ENCODE assay signal across 19 cellular contexts in genomic region chr21:45889115-45889708, GRCh38.
DNase-seq lines count a peak whose midpoint lies in the region; ATAC-seq lines count a peak whose summit lies in the region.
"Had no signal": no experiment of that assay in that cellular context is flagged by ENCODE, and none has a peak within 500 bp of the region (broad histone marks: within the 10 kb centered on the region; RNA-seq: fewer than 3 reads in every experiment).

No MANE protein-coding gene starts in this region.

- no peak overlapping the region for H3K9ac ChIP-seq in mesenchymal stem cell (ENCODE audit: low read length)

- H3K27me3 ChIP-seq in mesenchymal stem cell (ENCODE audit: control insufficient read depth in 1 of 2, insufficient read depth in 1 of 2, low read length in 2 of 2): peaks cover 3 to 20% of the 10 kb centered on the region in 2 experiments
- no peaks in the 10 kb centered on the region for H3K27me3 ChIP-seq in aorta (ENCODE audit: control insufficient read depth in 1 of 2, insufficient read depth in 2 of 2, low read length in 1 of 2)
- H3K27me3 ChIP-seq: SJSA1, vagina had no signal

- peak overlapping the region; percentile 76 for H4K91ac ChIP-seq in mesenchymal stem cell (ENCODE audit: low read length)

- H2BK15ac ChIP-seq in mesenchymal stem cell (ENCODE audit: low read depth, poor library complexity, severe bottlenecking): no peak overlapping the region

- peak overlapping the region in 1 of 2 experiments; percentile 79 for H3K14ac ChIP-seq in mesenchymal stem cell (ENCODE audit: low read length in 2 of 2)

- DNase-seq in left cardiac atrium (peak; percentile 15), Right ventricle myocardium inferior (ENCODE audit: missing footprints) (no peak), NCI-H1092 treated with DMSO at 0.1 percent for 48 hours (lab: John Stamatoyannopoulos, UW) (peak; percentile 46), mesenchymal stem cell (no peak), aorta (peak; percentile 15 to 41), middle frontal gyrus (ENCODE audit: extremely low spot score, low spot score) (no peak), NCI-H1436 (lab: John Stamatoyannopoulos, UW) (no peak)
- DNase-seq: activated CD4-positive, CD25-positive, alpha-beta regulatory T cell treated with anti-CD3 and anti-CD28 coated beads, Interleukin-2, amount 50 U/mL, for 72 hours; activated naive CD4-positive, alpha-beta T cell treated with Interleukin-2 at 50 U/mL for 16 hours; NCI-H1105; NCI-H2029 treated with DMSO at 0.1 percent for 48 hours; NCI-H446 treated with DMSO at 0.1 percent for 48 hours; stimulated activated CD4-positive, alpha-beta T cell treated with anti-CD3 and anti-CD28 coated beads, Interleukin-4, amount 100 ng/mL, for 24 hours; stimulated activated naive B cell treated with anti-CD40 and anti-IgM and Interleukin-4, amounts not matched to agents 10 μg/mL and 1 μg/mL and 100 μg/mL, for 72 hours; T-helper 1 cell had no signal

- no peaks in the 10 kb centered on the region for H3K36me3 ChIP-seq in mesenchymal stem cell (ENCODE audit: control insufficient read depth in 1 of 2, insufficient read depth in 2 of 2, low read depth in 1 of 2, low read length in 2 of 2)
- H3K36me3 ChIP-seq in aorta (ENCODE audit: control insufficient read depth in 1 of 2, insufficient read depth in 2 of 2, low read length in 1 of 2): no peaks in the 10 kb centered on the region
- H3K36me3 ChIP-seq: SJSA1, vagina had no signal

- peaks cover 2% of the 10 kb centered on the region for H3K79me1 ChIP-seq in mesenchymal stem cell (replicated peaks; ENCODE audit: low read length, poor library complexity, severe bottlenecking)

- no peak for ATAC-seq in left cardiac atrium
- no peak for ATAC-seq in Right ventricle myocardium inferior
- no peak for ATAC-seq in aorta (ENCODE audit: low FRiP score)
- ATAC-seq: Panc1; stimulated activated naive B cell treated with anti-CD40 and anti-IgM and Interleukin-4, amounts not matched to agents 10 μg/mL and 1 μg/mL and 100 μg/mL, for 72 hours had no signal

- no peak overlapping the region for H3K4me2 ChIP-seq in mesenchymal stem cell (ENCODE audit: low read length, poor library complexity, severe bottlenecking)

- H2AK5ac ChIP-seq in mesenchymal stem cell (ENCODE audit: low read length, severe bottlenecking): no peak overlapping the region

- H3K9me3 ChIP-seq in mesenchymal stem cell (ENCODE audit: control insufficient read depth, low read length): no peaks in the 10 kb centered on the region
- no peaks in the 10 kb centered on the region for H3K9me3 ChIP-seq in aorta (ENCODE audit: control insufficient read depth, low read length)
- H3K9me3 ChIP-seq: SJSA1, vagina had no signal

- 69% methylated on average over 14 of the region's 15 CpGs for WGBS in mesenchymal stem cell
- WGBS in aorta, 2 donors: 90% methylated on average over 15 of the region's 15 CpGs

- H3K23ac ChIP-seq in mesenchymal stem cell (ENCODE audit: low read length in 2 of 2): peak overlapping the region in 1 of 2 experiments; percentile 83

- no peak overlapping the region for H2BK120ac ChIP-seq in mesenchymal stem cell (ENCODE audit: low read depth, low read length)

- intact Hi-C loops in left cardiac atrium (cut with DNase I): loop anchor here in 1 of 2 donors (5.0 kb wide), 1 partner anchor 33 kb away; no protein-coding TSS in a partner anchor
- intact Hi-C loops in Right ventricle myocardium inferior (cut with DNase I): no loop called here
- intact Hi-C loops in aorta (cut with DNase I): no loop called here

- H4K8ac ChIP-seq in mesenchymal stem cell (ENCODE audit: low read length): no peak overlapping the region

- H2BK5ac ChIP-seq in mesenchymal stem cell (ENCODE audit: low read depth, low read length, poor library complexity, severe bottlenecking): no peak overlapping the region

- H2BK12ac ChIP-seq in mesenchymal stem cell (ENCODE audit: low read length in 2 of 2): peak overlapping the region in 1 of 2 experiments; percentile 68

- H3K4me3 ChIP-seq in mesenchymal stem cell (ENCODE audit: insufficient read depth in 1 of 2, low read depth in 1 of 2, low read length in 2 of 2) (no peak overlapping the region), aorta (ENCODE audit: low read length in 2 of 2) (no peak overlapping the region)
- H3K4me3 ChIP-seq: dorsolateral prefrontal cortex, SJSA1, vagina had no signal

- H3K4ac ChIP-seq in mesenchymal stem cell (ENCODE audit: low read depth in 1 of 2, low read length in 2 of 2): no peak overlapping the region

- H3K18ac ChIP-seq in mesenchymal stem cell (ENCODE audit: low read depth in 1 of 2, low read length in 2 of 2): peak overlapping the region in 1 of 2 experiments; percentile 28

- H3K4me1 ChIP-seq in mesenchymal stem cell (ENCODE audit: control insufficient read depth, insufficient read depth, low read depth, low read length) (peaks cover 19% of the 10 kb centered on the region), aorta (ENCODE audit: control insufficient read depth in 1 of 2, insufficient read depth in 2 of 2, low read length in 2 of 2) (no peaks in the 10 kb centered on the region)
- H3K4me1 ChIP-seq: SJSA1 had no signal

- H2AFZ ChIP-seq in mesenchymal stem cell (ENCODE audit: low read depth, low read length): no peak overlapping the region

- H3K27ac ChIP-seq in mesenchymal stem cell (ENCODE audit: low read length, poor library complexity, severe bottlenecking) (no peak overlapping the region), aorta (ENCODE audit: low read depth in 1 of 2, low read length in 2 of 2) (no peak overlapping the region)
- H3K27ac ChIP-seq: SJSA1, vagina had no signal

Comparison
In these comparisons a context has a peak if more than half of its experiments do, and no peak if none do; other contexts are left out.
1. DNase-seq: peak in left cardiac atrium (single experiment), NCI-H1092 treated with DMSO at 0.1 percent for 48 hours (single experiment) and aorta (2 of 2); none in Right ventricle myocardium inferior (single experiment), mesenchymal stem cell (single experiment), middle frontal gyrus (single experiment) and NCI-H1436 (single experiment).